Comparison of ENCODE assay signal across 22 cellular contexts in genomic region chr17:31587462-31587861, GRCh38.
DNase-seq lines count a peak whose midpoint lies in the region; ATAC-seq and TF ChIP-seq lines count a peak whose summit lies in the region.
"Had no signal": no experiment of that assay in that cellular context is flagged by ENCODE, and none has a peak within 500 bp of the region (broad histone marks: within the 10 kb centered on the region; RNA-seq: fewer than 3 reads in every experiment).

No MANE protein-coding gene starts in this region.

- no peak overlapping the region for H3K9ac ChIP-seq in smooth muscle cell (ENCODE audit: low read depth)

- H3K36me3 ChIP-seq in ascending aorta (peaks cover 0 to 19% of the 10 kb centered on the region in 2 donors), smooth muscle cell (ENCODE audit: low read depth) (no peaks in the 10 kb centered on the region), thyroid gland (no peaks in the 10 kb centered on the region)
- H3K36me3 ChIP-seq: SJSA1, transverse colon had no signal

- H3K4me1 ChIP-seq in ascending aorta (peaks cover 4 to 30% of the 10 kb centered on the region in 2 donors), smooth muscle cell (ENCODE audit: low read depth) (no peaks in the 10 kb centered on the region), thyroid gland (peaks cover under 1 to 3% of the 10 kb centered on the region in 2 donors)
- H3K4me1 ChIP-seq: psoas muscle had no signal

- H3K9me3 ChIP-seq in ascending aorta (no peaks in the 10 kb centered on the region), smooth muscle cell (replicated peaks; ENCODE audit: low read depth) (no peaks in the 10 kb centered on the region), thyroid gland (no peaks in the 10 kb centered on the region)
- H3K9me3 ChIP-seq: psoas muscle, SJSA1, transverse colon had no signal

- DNase-seq in DMS53 (lab: John Stamatoyannopoulos, UW) (peak; percentile 51), DMS53 treated with DMSO at 0.1 percent for 48 hours (lab: John Stamatoyannopoulos, UW; ENCODE audit: unreplicated experiment) (no peak), NCI-H2029 treated with DMSO at 0.1 percent for 48 hours (lab: John Stamatoyannopoulos, UW) (peak; percentile 68), ascending aorta (ENCODE audit: low spot score in 2 of 2) (no peak), smooth muscle cell (lab: John Stamatoyannopoulos, UW; ENCODE audit: unreplicated experiment) (no peak), thyroid gland (no peak)
- DNase-seq: activated CD4-positive, CD25-positive, alpha-beta regulatory T cell treated with anti-CD3 and anti-CD28 coated beads, Interleukin-2, amount 50 U/mL, for 72 hours; activated CD8-positive, alpha-beta T cell treated with anti-CD3 and anti-CD28 coated beads for 36 hours; activated effector memory CD4-positive, alpha-beta T cell treated with Interleukin-2 at 50 U/mL for 16 hours; AML-193; Karpas-422; NCI-H187 treated with DMSO at 0.1 percent for 48 hours; NCI-H345; NK-92 treated with Interleukin-12 subunit alpha and Interleukin-12 subunit beta, amount 100 ng/mL, for 24 hours; psoas muscle; stimulated activated CD4-positive, alpha-beta T cell treated with anti-CD3 and anti-CD28 coated beads, Interleukin-4, amount 100 ng/mL, for 4 hours; stimulated activated naive CD8-positive, alpha-beta T cell treated with anti-CD3 and anti-CD28 coated beads, Interleukin-15, Interleukin-2, amounts not matched to agents 100 U/mL and 50 U/mL, for 24 hours; transverse colon had no signal

- TF ChIP-seq CTCF in ascending aorta (IDR thresholded peaks at IDR 0.05) (no peak), smooth muscle cell (IDR thresholded peaks at IDR 0.05; ENCODE audit: borderline replicate concordance, insufficient read depth, poor library complexity, severe bottlenecking) (no peak), thyroid gland (IDR thresholded peaks at IDR 0.05) (no peak)

- H3K27me3 ChIP-seq in ascending aorta (no peaks in the 10 kb centered on the region), smooth muscle cell (ENCODE audit: low read depth) (no peaks in the 10 kb centered on the region), thyroid gland (no peaks in the 10 kb centered on the region)
- H3K27me3 ChIP-seq: SJSA1, transverse colon had no signal

- peaks cover 14% of the 10 kb centered on the region for H3F3A ChIP-seq in smooth muscle cell (ENCODE audit: low read depth)

- 91% methylated on average over 4 of the region's 4 CpGs for WGBS in smooth muscle cell (ENCODE audit: low lambda C conversion rate)
- 86 to 88% methylated on average over 4 of the region's 4 CpGs for WGBS in thyroid gland, 2 donors

- intact Hi-C loops in ascending aorta (cut with DNase I) (no loop called here), thyroid gland (cut with DNase I) (no loop called here)

- ATAC-seq in HG03280 (IDR thresholded peaks at IDR 0.05; ENCODE audit: unreplicated experiment) (no peak), GM18498 (IDR thresholded peaks at IDR 0.05; ENCODE audit: unreplicated experiment) (no peak)
- ATAC-seq: activated CD8-positive, alpha-beta T cell treated with anti-CD3 and anti-CD28 coated beads for 36 hours; stimulated activated naive CD8-positive, alpha-beta T cell treated with anti-CD3 and anti-CD28 coated beads, Interleukin-15, Interleukin-2, amounts not matched to agents 100 U/mL and 50 U/mL, for 24 hours had no signal

- H4K20me1 ChIP-seq in smooth muscle cell (ENCODE audit: low read depth) = peaks cover 4% of the 10 kb centered on the region

- H2AFZ ChIP-seq in smooth muscle cell (ENCODE audit: low read depth) = no peak overlapping the region

- peaks cover 39% of the 10 kb centered on the region for H3K79me2 ChIP-seq in smooth muscle cell (ENCODE audit: low read depth)

- no peak overlapping the region for H3K4me2 ChIP-seq in smooth muscle cell

- H3K27ac ChIP-seq in ascending aorta (peak overlapping the region; percentile 75 to 82), smooth muscle cell (ENCODE audit: low read depth) (peak overlapping the region; percentile 75), thyroid gland (no peak overlapping the region)
- H3K27ac ChIP-seq: psoas muscle, SJSA1, transverse colon had no signal

- H3K4me3 ChIP-seq in ascending aorta (no peak overlapping the region), smooth muscle cell (no peak overlapping the region), thyroid gland (replicated peaks in 1 of 3) (no peak overlapping the region)
- H3K4me3 ChIP-seq: lung, psoas muscle, SJSA1, transverse colon had no signal

- TF ChIP-seq POLR2A in thyroid gland (IDR thresholded peaks at IDR 0.05) = no peak

Comparison
In these comparisons a context has a peak if more than half of its experiments do, and no peak if none do; other contexts are left out.
1. DNase-seq: peak in DMS53 (single experiment) and NCI-H2029 treated with DMSO at 0.1 percent for 48 hours (single experiment); none in DMS53 treated with DMSO at 0.1 percent for 48 hours (single experiment), ascending aorta (0 of 2), smooth muscle cell (single experiment) and thyroid gland (0 of 2).
2. H3K27ac ChIP-seq: peak in ascending aorta (2 of 2) and smooth muscle cell (single experiment); none in thyroid gland (0 of 3).